Comparison of ENCODE assay signal across 1 cellular context in the genomic region with DNA sequence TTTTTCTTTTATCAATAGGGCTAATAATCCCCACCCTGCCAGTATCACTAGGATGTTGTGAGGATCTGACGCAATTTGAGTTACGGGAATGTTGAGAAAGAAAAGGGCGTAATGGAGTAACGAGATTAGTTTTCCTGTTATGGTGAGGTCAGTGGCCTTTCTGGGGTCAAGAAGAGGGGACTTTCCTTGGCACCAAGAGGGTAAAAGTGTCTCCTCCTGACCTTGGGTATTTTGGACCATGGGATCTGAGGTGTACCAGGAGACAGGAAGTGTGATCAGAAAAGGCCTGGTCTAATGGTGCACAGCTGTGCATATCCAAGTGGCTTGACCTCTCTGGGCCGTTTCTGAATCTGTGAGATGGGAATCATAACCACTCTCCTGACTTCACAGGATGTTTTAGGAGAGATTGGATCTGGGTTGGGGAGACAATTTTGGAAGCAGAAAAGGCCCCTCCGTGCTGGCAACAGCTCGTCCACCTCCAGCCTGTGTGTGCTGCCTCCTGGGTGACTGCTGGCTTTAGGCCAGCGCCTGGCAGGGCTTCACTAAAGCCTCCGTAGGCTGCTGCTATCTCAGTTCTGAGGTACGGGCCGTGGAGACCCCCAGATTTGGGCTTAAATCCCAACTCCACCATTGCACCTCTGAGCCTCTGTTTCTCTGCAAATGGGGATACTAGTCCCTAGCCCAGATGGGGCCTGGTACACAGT.
TF ChIP-seq lines count a peak whose summit lies in the region.

No MANE protein-coding gene starts in this region.

TF ChIP-seq in WTC11, 78 proteins besides CTCF, POLR2A, EP300 and RAD21:
- TF ChIP-seq GABPB1 (CRISPR knock-in tag; IDR thresholded peaks at IDR 0.05) (peak; percentile 53; the same call in 1 of the 2 replicates), PRRX2 (CRISPR knock-in tag; IDR thresholded peaks at IDR 0.05) (no peak)
TF ChIP-seq in WTC11: peak in this region for 1.
